In genomic region chr2:9142551-9143263, GRCh38 we compare ENCODE assay signal across 1 cellular context.
TF ChIP-seq lines count a peak whose summit lies in the region.

No MANE protein-coding gene starts in this region.

TF ChIP-seq in GM12878, 131 proteins besides CTCF, POLR2A, EP300 and RAD21 (continued from another document and continues in another):
- TF ChIP-seq KDM1A (IDR thresholded peaks at IDR 0.05; ENCODE audit: borderline replicate concordance) (no peak), YBX1 (IDR thresholded peaks at IDR 0.05) (no peak), ZNF592 (IDR thresholded peaks at IDR 0.05) (peak; percentile 74; the same call in 1 of the 2 replicates), ESRRA (IDR thresholded peaks at IDR 0.05; ENCODE audit: low read length) (no peak), MTA3 (IDR thresholded peaks at IDR 0.05; ENCODE audit: borderline replicate concordance, low read length) (no peak), NR2F1 (conservative IDR thresholded peaks at IDR 0.05) (no peak), ZNF384 (IDR thresholded peaks at IDR 0.05; ENCODE audit: borderline replicate concordance, low read depth, low read length) (no peak), RCOR1 (conservative IDR thresholded peaks at IDR 0.05; ENCODE audit: low read depth, low read length) (no peak), TARDBP (IDR thresholded peaks at IDR 0.05; ENCODE audit: borderline replicate concordance) (no peak), ZNF217 (IDR thresholded peaks at IDR 0.05) (no peak), FOS (IDR thresholded peaks at IDR 0.05; ENCODE audit: borderline replicate concordance, extremely low read depth, insufficient read length) (no peak), MYC (IDR thresholded peaks at IDR 0.05; ENCODE audit: insufficient read depth, insufficient read length, insufficient replicate concordance, low read length, severe bottlenecking) (no peak), NR2C2 (IDR thresholded peaks at IDR 0.05; ENCODE audit: borderline replicate concordance, control insufficient read depth, insufficient read length, low read depth) (no peak), NRF1 (conservative IDR thresholded peaks at IDR 0.05; ENCODE audit: low read depth, low read length) (no peak), IKZF2 (IDR thresholded peaks at IDR 0.05) (peak in 1 of 2 experiments; percentile 42; a peak in 2 of 4 replicates), ATF3 (IDR thresholded peaks at IDR 0.05; ENCODE audit: borderline replicate concordance, extremely low read depth, low read depth, low read length) (no peak), BCL3 (IDR thresholded peaks at IDR 0.05; ENCODE audit: borderline replicate concordance, insufficient read depth, low read depth, low read length, poor library complexity, severe bottlenecking) (no peak), BHLHE40 (IDR thresholded peaks at IDR 0.05; ENCODE audit: borderline replicate concordance in 1 of 2, low read depth in 2 of 2, low read length in 1 of 2) (peak; percentile 36 to 42; a peak in 1 of 4 replicates), NFIC (IDR thresholded peaks at IDR 0.05; ENCODE audit: low read depth, low read length) (no peak), ZNF24 (IDR thresholded peaks at IDR 0.05) (peak; percentile 44; the same call in 1 of the 2 replicates), CHD2 (IDR thresholded peaks at IDR 0.05; ENCODE audit: borderline replicate concordance, low read depth, low read length) (no peak), STAT3 (IDR thresholded peaks at IDR 0.05; ENCODE audit: low read depth, low read length) (no peak), SPI1 (IDR thresholded peaks at IDR 0.05; ENCODE audit: borderline replicate concordance, insufficient read depth, low read depth, low read length) (no peak), MLLT1 (IDR thresholded peaks at IDR 0.05) (no peak), MYB (IDR thresholded peaks at IDR 0.05; ENCODE audit: borderline replicate concordance, low read depth, low read length) (no peak), LARP7 (IDR thresholded peaks at IDR 0.05) (0 out of 2 replicates have a peak, but pooled peaks have one; percentile 33), ZNF207 (IDR thresholded peaks at IDR 0.05; ENCODE audit: borderline replicate concordance) (no peak), EZH2 (IDR thresholded peaks at IDR 0.05; ENCODE audit: borderline replicate concordance, control insufficient read depth, low read depth, low read length) (no peak), CBX5 (IDR thresholded peaks at IDR 0.05; ENCODE audit: low read depth) (no peak), IKZF1 (conservative IDR thresholded peaks at IDR 0.05) (peak; percentile 26), ZZZ3 (IDR thresholded peaks at IDR 0.05; ENCODE audit: control insufficient read depth, insufficient read length, low read depth) (no peak), BMI1 (IDR thresholded peaks at IDR 0.05; ENCODE audit: borderline replicate concordance) (no peak), HSF1 (IDR thresholded peaks at IDR 0.05; ENCODE audit: low read depth, low read length) (no peak), JUND (IDR thresholded peaks at IDR 0.05; ENCODE audit: low read depth, low read length) (no peak), CEBPB (IDR thresholded peaks at IDR 0.05; ENCODE audit: borderline replicate concordance in 1 of 2, low read depth in 2 of 2, low read length in 2 of 2) (no peak)
- TF ChIP-seq, protein P1, sequence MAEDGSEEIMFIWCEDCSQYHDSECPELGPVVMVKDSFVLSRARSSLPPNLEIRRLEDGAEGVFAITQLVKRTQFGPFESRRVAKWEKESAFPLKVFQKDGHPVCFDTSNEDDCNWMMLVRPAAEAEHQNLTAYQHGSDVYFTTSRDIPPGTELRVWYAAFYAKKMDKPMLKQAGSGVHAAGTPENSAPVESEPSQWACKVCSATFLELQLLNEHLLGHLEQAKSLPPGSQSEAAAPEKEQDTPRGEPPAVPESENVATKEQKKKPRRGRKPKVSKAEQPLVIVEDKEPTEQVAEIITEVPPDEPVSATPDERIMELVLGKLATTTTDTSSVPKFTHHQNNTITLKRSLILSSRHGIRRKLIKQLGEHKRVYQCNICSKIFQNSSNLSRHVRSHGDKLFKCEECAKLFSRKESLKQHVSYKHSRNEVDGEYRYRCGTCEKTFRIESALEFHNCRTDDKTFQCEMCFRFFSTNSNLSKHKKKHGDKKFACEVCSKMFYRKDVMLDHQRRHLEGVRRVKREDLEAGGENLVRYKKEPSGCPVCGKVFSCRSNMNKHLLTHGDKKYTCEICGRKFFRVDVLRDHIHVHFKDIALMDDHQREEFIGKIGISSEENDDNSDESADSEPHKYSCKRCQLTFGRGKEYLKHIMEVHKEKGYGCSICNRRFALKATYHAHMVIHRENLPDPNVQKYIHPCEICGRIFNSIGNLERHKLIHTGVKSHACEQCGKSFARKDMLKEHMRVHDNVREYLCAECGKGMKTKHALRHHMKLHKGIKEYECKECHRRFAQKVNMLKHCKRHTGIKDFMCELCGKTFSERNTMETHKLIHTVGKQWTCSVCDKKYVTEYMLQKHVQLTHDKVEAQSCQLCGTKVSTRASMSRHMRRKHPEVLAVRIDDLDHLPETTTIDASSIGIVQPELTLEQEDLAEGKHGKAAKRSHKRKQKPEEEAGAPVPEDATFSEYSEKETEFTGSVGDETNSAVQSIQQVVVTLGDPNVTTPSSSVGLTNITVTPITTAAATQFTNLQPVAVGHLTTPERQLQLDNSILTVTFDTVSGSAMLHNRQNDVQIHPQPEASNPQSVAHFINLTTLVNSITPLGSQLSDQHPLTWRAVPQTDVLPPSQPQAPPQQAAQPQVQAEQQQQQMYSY (CRISPR knock-in tag; IDR thresholded peaks at IDR 0.05) = no peak
- TF ChIP-seq, protein P2, sequence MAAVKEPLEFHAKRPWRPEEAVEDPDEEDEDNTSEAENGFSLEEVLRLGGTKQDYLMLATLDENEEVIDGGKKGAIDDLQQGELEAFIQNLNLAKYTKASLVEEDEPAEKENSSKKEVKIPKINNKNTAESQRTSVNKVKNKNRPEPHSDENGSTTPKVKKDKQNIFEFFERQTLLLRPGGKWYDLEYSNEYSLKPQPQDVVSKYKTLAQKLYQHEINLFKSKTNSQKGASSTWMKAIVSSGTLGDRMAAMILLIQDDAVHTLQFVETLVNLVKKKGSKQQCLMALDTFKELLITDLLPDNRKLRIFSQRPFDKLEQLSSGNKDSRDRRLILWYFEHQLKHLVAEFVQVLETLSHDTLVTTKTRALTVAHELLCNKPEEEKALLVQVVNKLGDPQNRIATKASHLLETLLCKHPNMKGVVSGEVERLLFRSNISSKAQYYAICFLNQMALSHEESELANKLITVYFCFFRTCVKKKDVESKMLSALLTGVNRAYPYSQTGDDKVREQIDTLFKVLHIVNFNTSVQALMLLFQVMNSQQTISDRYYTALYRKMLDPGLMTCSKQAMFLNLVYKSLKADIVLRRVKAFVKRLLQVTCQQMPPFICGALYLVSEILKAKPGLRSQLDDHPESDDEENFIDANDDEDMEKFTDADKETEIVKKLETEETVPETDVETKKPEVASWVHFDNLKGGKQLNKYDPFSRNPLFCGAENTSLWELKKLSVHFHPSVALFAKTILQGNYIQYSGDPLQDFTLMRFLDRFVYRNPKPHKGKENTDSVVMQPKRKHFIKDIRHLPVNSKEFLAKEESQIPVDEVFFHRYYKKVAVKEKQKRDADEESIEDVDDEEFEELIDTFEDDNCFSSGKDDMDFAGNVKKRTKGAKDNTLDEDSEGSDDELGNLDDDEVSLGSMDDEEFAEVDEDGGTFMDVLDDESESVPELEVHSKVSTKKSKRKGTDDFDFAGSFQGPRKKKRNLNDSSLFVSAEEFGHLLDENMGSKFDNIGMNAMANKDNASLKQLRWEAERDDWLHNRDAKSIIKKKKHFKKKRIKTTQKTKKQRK (IDR thresholded peaks at IDR 0.05; ENCODE audit: low read depth, low read length) = no peak
- TF ChIP-seq, protein P3, sequence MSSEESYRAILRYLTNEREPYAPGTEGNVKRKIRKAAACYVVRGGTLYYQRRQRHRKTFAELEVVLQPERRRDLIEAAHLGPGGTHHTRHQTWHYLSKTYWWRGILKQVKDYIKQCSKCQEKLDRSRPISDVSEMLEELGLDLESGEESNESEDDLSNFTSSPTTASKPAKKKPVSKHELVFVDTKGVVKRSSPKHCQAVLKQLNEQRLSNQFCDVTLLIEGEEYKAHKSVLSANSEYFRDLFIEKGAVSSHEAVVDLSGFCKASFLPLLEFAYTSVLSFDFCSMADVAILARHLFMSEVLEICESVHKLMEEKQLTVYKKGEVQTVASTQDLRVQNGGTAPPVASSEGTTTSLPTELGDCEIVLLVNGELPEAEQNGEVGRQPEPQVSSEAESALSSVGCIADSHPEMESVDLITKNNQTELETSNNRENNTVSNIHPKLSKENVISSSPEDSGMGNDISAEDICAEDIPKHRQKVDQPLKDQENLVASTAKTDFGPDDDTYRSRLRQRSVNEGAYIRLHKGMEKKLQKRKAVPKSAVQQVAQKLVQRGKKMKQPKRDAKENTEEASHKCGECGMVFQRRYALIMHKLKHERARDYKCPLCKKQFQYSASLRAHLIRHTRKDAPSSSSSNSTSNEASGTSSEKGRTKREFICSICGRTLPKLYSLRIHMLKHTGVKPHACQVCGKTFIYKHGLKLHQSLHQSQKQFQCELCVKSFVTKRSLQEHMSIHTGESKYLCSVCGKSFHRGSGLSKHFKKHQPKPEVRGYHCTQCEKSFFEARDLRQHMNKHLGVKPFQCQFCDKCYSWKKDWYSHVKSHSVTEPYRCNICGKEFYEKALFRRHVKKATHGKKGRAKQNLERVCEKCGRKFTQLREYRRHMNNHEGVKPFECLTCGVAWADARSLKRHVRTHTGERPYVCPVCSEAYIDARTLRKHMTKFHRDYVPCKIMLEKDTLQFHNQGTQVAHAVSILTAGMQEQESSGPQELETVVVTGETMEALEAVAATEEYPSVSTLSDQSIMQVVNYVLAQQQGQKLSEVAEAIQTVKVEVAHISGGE (CRISPR knock-in tag; IDR thresholded peaks at IDR 0.05) = no peak
- TF ChIP-seq, protein P4, sequence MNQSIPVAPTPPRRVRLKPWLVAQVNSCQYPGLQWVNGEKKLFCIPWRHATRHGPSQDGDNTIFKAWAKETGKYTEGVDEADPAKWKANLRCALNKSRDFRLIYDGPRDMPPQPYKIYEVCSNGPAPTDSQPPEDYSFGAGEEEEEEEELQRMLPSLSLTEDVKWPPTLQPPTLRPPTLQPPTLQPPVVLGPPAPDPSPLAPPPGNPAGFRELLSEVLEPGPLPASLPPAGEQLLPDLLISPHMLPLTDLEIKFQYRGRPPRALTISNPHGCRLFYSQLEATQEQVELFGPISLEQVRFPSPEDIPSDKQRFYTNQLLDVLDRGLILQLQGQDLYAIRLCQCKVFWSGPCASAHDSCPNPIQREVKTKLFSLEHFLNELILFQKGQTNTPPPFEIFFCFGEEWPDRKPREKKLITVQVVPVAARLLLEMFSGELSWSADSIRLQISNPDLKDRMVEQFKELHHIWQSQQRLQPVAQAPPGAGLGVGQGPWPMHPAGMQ (IDR thresholded peaks at IDR 0.05; ENCODE audit: borderline replicate concordance) = no peak
